29 cellular contexts compared by ENCODE assay signal in the genomic region with DNA sequence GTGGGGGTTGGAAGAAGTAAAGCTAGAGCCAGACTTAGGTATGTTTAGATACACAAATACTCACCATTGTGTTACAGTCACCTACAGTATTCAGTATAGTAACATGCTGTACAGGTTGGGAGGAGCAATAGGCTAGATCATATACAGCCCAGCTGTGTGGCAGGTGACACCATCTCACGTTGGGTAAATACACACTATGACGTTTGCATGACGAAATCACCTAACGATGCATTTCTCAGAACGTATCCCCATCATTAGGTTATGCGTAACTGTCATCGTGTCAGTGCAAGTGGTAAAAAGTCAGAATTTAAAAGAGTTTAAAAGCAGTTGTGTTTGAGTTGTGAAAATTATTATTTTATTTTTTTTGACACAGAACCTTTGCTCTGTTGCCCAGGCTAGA.
"Had no signal": no experiment of that assay in that cellular context is flagged by ENCODE, and none has a peak within 500 bp of the region (broad histone marks: within the 10 kb centered on the region; RNA-seq: fewer than 3 reads in every experiment).

No MANE protein-coding gene starts in this region.

- H3K9me3 Mint-ChIP-seq: stimulated activated memory B cell treated with anti-CD40 and anti-IgM and Interleukin-4, amounts not matched to agents 10 μg/mL and 1 μg/mL and 100 μg/mL, for 72 hours; stimulated activated naive CD8-positive, alpha-beta T cell treated with anti-CD3 and anti-CD28 coated beads, Interleukin-15, amount 100 ng/mL, for 72 hours; stimulated activated naive CD8-positive, alpha-beta T cell treated with anti-CD3 and anti-CD28 coated beads, Interleukin-15, Interleukin-2, amounts not matched to agents 100 ng/mL and 50 ng/mL, for 24 hours; type B pancreatic cell had no signal

- H3K9me3 ChIP-seq: stomach, suprapubic skin, testis, thoracic aorta, thyroid gland, tibial artery, tibial nerve, transverse colon, upper lobe of left lung, upper lobe of right lung, uterus, vagina had no signal

- H3K4me1 ChIP-seq: stomach, suprapubic skin, testis, thyroid gland, tibial artery, tibial nerve, transverse colon, upper lobe of right lung, uterus, vagina had no signal

- FAIRE-seq: urothelium cell line had no signal

- DNase-seq: stimulated activated CD4-positive, alpha-beta T cell treated with anti-CD3 and anti-CD28 coated beads, Interleukin-2, amount 100 ng/mL, for 48 hours; stimulated activated CD4-positive, alpha-beta T cell treated with anti-CD3 and anti-CD28 coated beads, Interleukin-4, amount 100 ng/mL, for 1 hour; stimulated activated CD4-positive, alpha-beta T cell treated with anti-CD3 and anti-CD28 coated beads, Interleukin-4, amount 100 ng/mL, for 24 hours; stimulated activated CD4-positive, alpha-beta T cell treated with anti-CD3 and anti-CD28 coated beads, Interleukin-4, amount 100 ng/mL, for 4 hours; stimulated activated CD8-positive, alpha-beta memory T cell treated with anti-CD3 and anti-CD28 coated beads, Interleukin-4, amount 100 ng/mL, for 48 hours; stimulated activated naive B cell treated with anti-CD40 and anti-IgM and Interleukin-4, amounts not matched to agents 10 μg/mL and 1 μg/mL and 100 μg/mL, for 72 hours; stimulated activated naive CD4-positive, alpha-beta T cell; stimulated activated naive CD4-positive, alpha-beta T cell treated with Interleukin-2 at 50 U/mL for 16 hours; stimulated activated naive CD8-positive, alpha-beta T cell treated with anti-CD3 and anti-CD28 coated beads, Interleukin-15, amount 100 ng/mL, for 72 hours; stimulated activated naive CD8-positive, alpha-beta T cell treated with anti-CD3 and anti-CD28 coated beads, Interleukin-15, Interleukin-2, amounts not matched to agents 100 U/mL and 50 U/mL, for 24 hours; stomach; substantia nigra; testis; thyroid gland; tibial artery; transverse colon; trophoblast cell; upper lobe of left lung; upper lobe of right lung; uterus had no signal

- H3K4me3 Mint-ChIP-seq: stimulated activated effector memory CD8-positive, alpha-beta T cell treated with anti-CD3 and anti-CD28 coated beads, Interleukin-12 subunit alpha, Interleukin-12 subunit beta, amount 100 ng/mL, for 72 hours; stimulated activated memory B cell treated with anti-CD40 and anti-IgM and Interleukin-4, amounts not matched to agents 10 μg/mL and 1 μg/mL and 100 μg/mL, for 72 hours; stimulated activated naive B cell treated with anti-CD40 and anti-IgM and Interleukin-4, amounts not matched to agents 10 μg/mL and 1 μg/mL and 100 μg/mL, for 72 hours; stimulated activated naive CD8-positive, alpha-beta T cell treated with anti-CD3 and anti-CD28 coated beads, Interleukin-15, amount 100 ng/mL, for 72 hours; stimulated activated naive CD8-positive, alpha-beta T cell treated with anti-CD3 and anti-CD28 coated beads, Interleukin-15, Interleukin-2, amounts not matched to agents 100 ng/mL and 50 ng/mL, for 24 hours; type B pancreatic cell had no signal

- H3K4me3 ChIP-seq: stomach, suprapubic skin, testis, thoracic aorta, thyroid gland, tibial artery, tibial nerve, transverse colon, upper lobe of left lung, upper lobe of right lung, uterus, vagina had no signal

- H3K27ac Mint-ChIP-seq: stimulated activated effector memory CD8-positive, alpha-beta T cell treated with anti-CD3 and anti-CD28 coated beads, Interleukin-12 subunit alpha, Interleukin-12 subunit beta, amount 100 ng/mL, for 72 hours; stimulated activated memory B cell treated with anti-CD40 and anti-IgM and Interleukin-4, amounts not matched to agents 10 μg/mL and 1 μg/mL and 100 μg/mL, for 72 hours; stimulated activated naive B cell treated with anti-CD40 and anti-IgM and Interleukin-4, amounts not matched to agents 10 μg/mL and 1 μg/mL and 100 μg/mL, for 72 hours; stimulated activated naive CD8-positive, alpha-beta T cell treated with anti-CD3 and anti-CD28 coated beads, Interleukin-15, amount 100 ng/mL, for 72 hours; stimulated activated naive CD8-positive, alpha-beta T cell treated with anti-CD3 and anti-CD28 coated beads, Interleukin-15, Interleukin-2, amounts not matched to agents 100 ng/mL and 50 ng/mL, for 24 hours; type B pancreatic cell had no signal

- H3K36me3 ChIP-seq: stomach, suprapubic skin, thoracic aorta, thyroid gland, tibial artery, tibial nerve, transverse colon, upper lobe of left lung, upper lobe of right lung, uterus, vagina had no signal

- H3K4me1 Mint-ChIP-seq: stimulated activated effector memory CD8-positive, alpha-beta T cell treated with anti-CD3 and anti-CD28 coated beads, Interleukin-12 subunit alpha, Interleukin-12 subunit beta, amount 100 ng/mL, for 72 hours; stimulated activated memory B cell treated with anti-CD40 and anti-IgM and Interleukin-4, amounts not matched to agents 10 μg/mL and 1 μg/mL and 100 μg/mL, for 72 hours; stimulated activated naive B cell treated with anti-CD40 and anti-IgM and Interleukin-4, amounts not matched to agents 10 μg/mL and 1 μg/mL and 100 μg/mL, for 72 hours; stimulated activated naive CD8-positive, alpha-beta T cell treated with anti-CD3 and anti-CD28 coated beads, Interleukin-15, amount 100 ng/mL, for 72 hours had no signal

- H3K27ac ChIP-seq: stomach, suprapubic skin, testis, thoracic aorta, thyroid gland, tibial artery, tibial nerve, transverse colon, upper lobe of left lung, upper lobe of right lung, uterus, vagina had no signal

- H3K27me3 ChIP-seq: stomach, suprapubic skin, testis, thyroid gland, tibial artery, tibial nerve, transverse colon, upper lobe of left lung, upper lobe of right lung, uterus, vagina had no signal

- H3K36me3 Mint-ChIP-seq: stimulated activated effector memory CD8-positive, alpha-beta T cell treated with anti-CD3 and anti-CD28 coated beads, Interleukin-12 subunit alpha, Interleukin-12 subunit beta, amount 100 ng/mL, for 72 hours; stimulated activated memory B cell treated with anti-CD40 and anti-IgM and Interleukin-4, amounts not matched to agents 10 μg/mL and 1 μg/mL and 100 μg/mL, for 72 hours; stimulated activated naive B cell treated with anti-CD40 and anti-IgM and Interleukin-4, amounts not matched to agents 10 μg/mL and 1 μg/mL and 100 μg/mL, for 72 hours; type B pancreatic cell had no signal

- ATAC-seq: stimulated activated memory B cell treated with anti-CD40 and anti-IgM and Interleukin-4, amounts not matched to agents 10 μg/mL and 1 μg/mL and 100 μg/mL, for 72 hours; stimulated activated naive B cell treated with anti-CD40 and anti-IgM and Interleukin-4, amounts not matched to agents 10 μg/mL and 1 μg/mL and 100 μg/mL, for 72 hours; stimulated activated naive CD8-positive, alpha-beta T cell treated with anti-CD3 and anti-CD28 coated beads, Interleukin-15, amount 100 ng/mL, for 72 hours; stimulated activated naive CD8-positive, alpha-beta T cell treated with anti-CD3 and anti-CD28 coated beads, Interleukin-15, Interleukin-2, amounts not matched to agents 100 U/mL and 50 U/mL, for 24 hours had no signal
